10 cellular contexts compared by ENCODE assay signal in genomic region chr9:136171009-136171800, GRCh38. TPM values are rescaled to one million over a fixed set of nuclear protein-coding genes. Genes with fewer than 3 reads are reported as not detected.
DNase-seq lines count a peak whose midpoint lies in the region; ATAC-seq, FAIRE-seq and TF ChIP-seq lines count a peak whose summit lies in the region.
"Had no signal": no experiment of that assay in that cellular context is flagged by ENCODE, and none has a peak within 500 bp of the region (broad histone marks: within the 10 kb centered on the region; RNA-seq: fewer than 3 reads in every experiment).

No MANE protein-coding gene starts in this region.

- no peaks in the 10 kb centered on the region for H3K9me3 ChIP-seq in HEK293 (ENCODE audit: control insufficient read depth, insufficient read depth, low read depth, low read length)
- H3K9me3 ChIP-seq in gastrocnemius medialis = no peaks in the 10 kb centered on the region

- DNase-seq in COR-L47 (lab: John Stamatoyannopoulos, UW) = peak; percentile 57
- peak; percentile 97 for DNase-seq in NCI-H69 (lab: John Stamatoyannopoulos, UW)
- peak; percentile 86 for DNase-seq in iPS-NIHi7 (ENCODE audit: extremely low spot score)
- no peak for DNase-seq in H54 (ENCODE audit: insufficient read length, low spot score)
- no peak for DNase-seq in HCEC 1CT
- DNase-seq in gastrocnemius medialis = no peak
- no peak for DNase-seq in ACHN

- H3K4me1 ChIP-seq in HEK293 (ENCODE audit: control insufficient read depth, insufficient read depth, low read length) = peaks cover 4% of the 10 kb centered on the region; the same call in 1 of the 2 replicates
- no peaks in the 10 kb centered on the region for H3K4me1 ChIP-seq in gastrocnemius medialis

- peaks cover 18 to 33% (median 31%) of the 10 kb centered on the region in 3 donors for H3K27me3 ChIP-seq in gastrocnemius medialis

- POLR2A ChIA-PET in HEK293 (lab: Yijun Ruan, JAX) = no interaction called here

- FAIRE-seq in H54 (lab: Jason Lieb, UNC) = no peak

- no peaks in the 10 kb centered on the region for H3K36me3 ChIP-seq in HEK293 (ENCODE audit: control insufficient read depth in 2 of 2, insufficient read depth in 1 of 2, low read length in 2 of 2)
- no peaks in the 10 kb centered on the region for H3K36me3 ChIP-seq in gastrocnemius medialis

- no peak for ATAC-seq in gastrocnemius medialis

- no peak overlapping the region for H3K27ac ChIP-seq in HEK293 (ENCODE audit: extremely low read depth, low read depth, low read length)
- no peak overlapping the region for H3K27ac ChIP-seq in gastrocnemius medialis

- CTCF ChIA-PET in HEK293 (lab: Yijun Ruan, JAX) = interaction anchor here (0.5 to 4.4 kb wide), 27 partner anchors 7 to 1924 kb away, joined by 3 to 39 read pairs (median 4); no protein-coding TSS in a partner anchor

- no peak for TF ChIP-seq POLR2A in H54 (IDR thresholded peaks at IDR 0.05; ENCODE audit: low read depth, low read length)
- TF ChIP-seq POLR2A in gastrocnemius medialis (IDR thresholded peaks at IDR 0.05) = no peak

- intact Hi-C loops in gastrocnemius medialis (cut with DNase I; ENCODE audit: low total_unique reads) = no loop called here

- in situ Hi-C loops in gastrocnemius medialis (cut with MboI; ENCODE audit: low sequenced_read_pairs in 4 of 4) (loop anchor here in 1 of 4 donors (25.0 kb wide), 1 partner anchor 116 kb away; no protein-coding TSS in a partner anchor), ACHN (cut with HindIII; ENCODE audit: low pct_ligation_motif_present, low pct_unique_long_range_greater_than_20kb, low sequenced_read_pairs) (no loop called here)

- no peak for TF ChIP-seq CTCF in HEK293 (tag by site-specific recombination; IDR thresholded peaks at IDR 0.05)
- no peak for TF ChIP-seq CTCF in gastrocnemius medialis (IDR thresholded peaks at IDR 0.05 in 4 of 5, conservative IDR thresholded peaks at IDR 0.05 in 1 of 5)

- H3K4me3 ChIP-seq in HEK293 (ENCODE audit: low read depth, low read length) (no peak overlapping the region), gastrocnemius medialis (no peak overlapping the region)

TF ChIP-seq in HEK293, 187 proteins besides CTCF, POLR2A, EP300 and RAD21:
- TF ChIP-seq ZNF623 (tag by site-specific recombination; IDR thresholded peaks at IDR 0.05) (peak; percentile 94), ZNF510 (tag by site-specific recombination; IDR thresholded peaks at IDR 0.05; ENCODE audit: insufficient replicate concordance) (no peak), GLIS1 (tag by site-specific recombination; IDR thresholded peaks at IDR 0.05) (peak; percentile 90), PRDM10 (tag by site-specific recombination; IDR thresholded peaks at IDR 0.05) (peak; percentile 36; the same call in 1 of the 2 replicates), ZBTB17 (tag by site-specific recombination; IDR thresholded peaks at IDR 0.05) (no peak), ZBTB8A (tag by site-specific recombination; IDR thresholded peaks at IDR 0.05) (peak; percentile 65)

RNA-seq across cellular contexts. Expression of gene LHX3, which starts 33.7 kb away (rescaled TPM):
- total RNA-seq in gastrocnemius medialis = not detected
- total RNA-seq: CD4-positive, CD25-positive, alpha-beta regulatory T cell; chondrocyte had no signal

RNA-seq across cellular contexts. Expression of gene TMEM250, which starts 52.5 kb away (rescaled TPM):
- total RNA-seq in gastrocnemius medialis = 10 to 100 TPM; 25.7 to 46.9 (median 41.5) TPM

Comparison
In these comparisons a context has a peak if more than half of its experiments do, and no peak if none do; other contexts are left out.
1. DNase-seq: peak in COR-L47 (single experiment), NCI-H69 (single experiment) and iPS-NIHi7 (single experiment); none in H54 (single experiment), HCEC 1CT (single experiment), gastrocnemius medialis (0 of 2) and ACHN (single experiment).